In the genomic region with DNA sequence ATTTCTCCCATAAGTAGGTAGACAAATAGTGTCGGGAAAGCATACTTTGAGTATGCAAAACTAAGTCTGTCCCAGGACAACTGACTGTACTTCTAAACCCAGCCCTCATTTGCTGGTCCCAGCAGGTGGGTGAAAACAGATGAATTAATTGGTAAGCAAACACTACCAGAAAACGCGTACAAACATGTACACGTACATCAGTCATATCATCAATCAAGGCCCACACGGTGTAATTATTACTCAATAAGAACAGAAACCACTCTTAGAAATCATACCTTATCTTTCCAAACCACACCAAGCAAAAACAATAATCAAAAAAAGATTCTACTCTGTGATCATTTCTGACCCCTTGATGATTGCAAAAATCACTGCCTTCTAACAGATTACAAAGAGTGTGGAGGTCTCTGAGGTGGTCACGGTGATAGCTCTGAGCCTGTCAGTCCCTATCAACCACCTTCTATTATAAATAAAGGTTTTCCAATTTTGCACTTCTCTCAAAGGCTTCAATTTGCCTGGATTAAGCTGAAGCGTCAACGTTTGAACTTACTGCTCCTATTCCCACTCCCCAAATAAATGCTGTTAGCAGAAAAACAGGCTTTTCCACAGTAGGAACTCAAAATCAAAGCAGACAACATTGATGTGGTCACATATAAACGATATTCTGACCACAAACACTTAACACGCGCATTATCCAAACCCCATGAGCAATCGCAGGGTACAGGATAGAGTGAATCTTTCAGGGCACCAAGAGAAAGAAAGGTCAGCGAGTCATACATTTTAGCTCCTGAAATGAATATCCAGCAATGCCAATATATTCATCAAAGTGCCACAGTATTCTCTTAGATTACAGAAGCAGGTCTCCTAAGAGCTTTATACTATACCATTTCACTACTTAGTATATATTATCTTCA, we compare ENCODE assay signal across 12 cellular contexts.
DNase-seq lines count a peak whose midpoint lies in the region; ATAC-seq, FAIRE-seq and TF ChIP-seq lines count a peak whose summit lies in the region.
"Had no signal": no experiment of that assay in that cellular context is flagged by ENCODE, and none has a peak within 500 bp of the region (broad histone marks: within the 10 kb centered on the region; RNA-seq: fewer than 3 reads in every experiment).

No MANE protein-coding gene starts in this region.

- H3K27me3 ChIP-seq in H7 (ENCODE audit: control insufficient read depth, insufficient read depth, low read length), result no peaks in the 10 kb centered on the region

- no peaks in the 10 kb centered on the region for H3K36me3 ChIP-seq in H7 (replicated peaks; ENCODE audit: control insufficient read depth, insufficient read depth, low read length)

- H3K4me1 Mint-ChIP-seq in activated T-cell treated with anti-CD3 and anti-CD28 coated beads, Interleukin-2, amount 50 U/mL, for 72 hours (ENCODE audit: low read depth), result peaks cover 11% of the 10 kb centered on the region

- FAIRE-seq in H54 (lab: Jason Lieb, UNC) (peak; percentile 55), GM12891 (lab: Jason Lieb, UNC) (no peak)

- H3K4me3 ChIP-seq in H7 (ENCODE audit: insufficient read depth, low read depth, low read length), result no peak overlapping the region

- H3K27me3 Mint-ChIP-seq in activated T-cell treated with anti-CD3 and anti-CD28 coated beads, Interleukin-2, amount 50 U/mL, for 72 hours (ENCODE audit: low read depth), result no peaks in the 10 kb centered on the region
- H3K27me3 Mint-ChIP-seq: CD8-positive, alpha-beta memory T cell; progenitor cell of endocrine pancreas had no signal

- peak; percentile 21 for DNase-seq in H54 (ENCODE audit: insufficient read length, low spot score)
- DNase-seq in NCI-H1105 (lab: John Stamatoyannopoulos, UW), result peak; percentile 29
- peak; percentile 26 to 38 for DNase-seq in activated T-cell treated with anti-CD3 and anti-CD28 coated beads, Interleukin-2, amount 50 U/mL, for 72 hours
- peak; percentile 28 for DNase-seq in islet precursor cell
- DNase-seq in GM12891 (ENCODE audit: insufficient read length, low spot score), result no peak
- no peak for DNase-seq in NK-92 treated with Interleukin-12 subunit alpha and Interleukin-12 subunit beta, amount 100 ng/mL, for 24 hours (lab: John Stamatoyannopoulos, UW)
- no peak for DNase-seq in H7
- DNase-seq: CD8-positive, alpha-beta memory T cell; midbrain had no signal

- TF ChIP-seq POLR2A in H54 (IDR thresholded peaks at IDR 0.05; ENCODE audit: low read depth, low read length) (no peak), GM12891 (IDR thresholded peaks at IDR 0.05; ENCODE audit: low read depth, low read length) (no peak)

- H3K4me3 Mint-ChIP-seq in activated T-cell treated with anti-CD3 and anti-CD28 coated beads, Interleukin-2, amount 50 U/mL, for 72 hours, result peak overlapping the region in 1 of 2 donors; percentile 42
- H3K4me3 Mint-ChIP-seq: CD8-positive, alpha-beta memory T cell had no signal

- no peak overlapping the region for H3K27ac Mint-ChIP-seq in activated T-cell treated with anti-CD3 and anti-CD28 coated beads, Interleukin-2, amount 50 U/mL, for 72 hours
- H3K27ac Mint-ChIP-seq: progenitor cell of endocrine pancreas had no signal

- H3K36me3 Mint-ChIP-seq in activated T-cell treated with anti-CD3 and anti-CD28 coated beads, Interleukin-2, amount 50 U/mL, for 72 hours (ENCODE audit: insufficient read depth in 2 of 2), result no peaks in the 10 kb centered on the region

- ATAC-seq in activated T-cell treated with anti-CD3 and anti-CD28 coated beads, Interleukin-2, amount 50 U/mL, for 72 hours (replicated peaks in 1 of 2), result peak; percentile 95
- no peak for ATAC-seq in HG03175 (IDR thresholded peaks at IDR 0.05; ENCODE audit: unreplicated experiment)
- ATAC-seq: Right ventricle myocardium inferior had no signal

- no peaks in the 10 kb centered on the region for H3K9me3 Mint-ChIP-seq in activated T-cell treated with anti-CD3 and anti-CD28 coated beads, Interleukin-2, amount 50 U/mL, for 72 hours
- H3K9me3 Mint-ChIP-seq: CD8-positive, alpha-beta memory T cell had no signal

TF ChIP-seq in GM12891, 5 proteins besides CTCF, POLR2A, EP300 and RAD21:
- TF ChIP-seq TAF1 (IDR thresholded peaks at IDR 0.05; ENCODE audit: low read depth, low read length) (no peak), PAX5 (IDR thresholded peaks at IDR 0.05; ENCODE audit: insufficient read depth, low read length, severe bottlenecking) (no peak), POLR2AphosphoS5 (IDR thresholded peaks at IDR 0.05; ENCODE audit: low read depth, low read length) (no peak), SPI1 (IDR thresholded peaks at IDR 0.05; ENCODE audit: low read depth, low read length) (no peak), POU2F2 (IDR thresholded peaks at IDR 0.05; ENCODE audit: low read depth, low read length) (no peak)

Comparison
In these comparisons a context has a peak if more than half of its experiments do, and no peak if none do; other contexts are left out.
1. DNase-seq: peak in H54 (single experiment), NCI-H1105 (single experiment), activated T-cell treated with anti-CD3 and anti-CD28 coated beads, Interleukin-2, amount 50 U/mL, for 72 hours (2 of 2) and islet precursor cell (single experiment); none in GM12891 (single experiment), NK-92 treated with Interleukin-12 subunit alpha and Interleukin-12 subunit beta, amount 100 ng/mL, for 24 hours (single experiment) and H7 (single experiment).